ENCODE assay signal across 8 cellular contexts in genomic region chr19:47049307-47049700, GRCh38. TPM values are rescaled to one million over a fixed set of nuclear protein-coding genes. Genes with fewer than 3 reads are reported as not detected.
DNase-seq lines count a peak whose midpoint lies in the region; ATAC-seq and TF ChIP-seq lines count a peak whose summit lies in the region.

No MANE protein-coding gene starts in this region.

- no peaks in the 10 kb centered on the region for H3K36me3 Mint-ChIP-seq in activated T-helper 2 cell treated with anti-CD3 and anti-CD28 coated beads, Interferon-gamma antibody, Interleukin-2, Interleukin-4, amounts not matched to agents 10 μg/mL and 5 μg/mL and 100 μg/mL, durations not matched to agents 14 hours and 24 hours and 36 hours (ENCODE audit: low read depth)

- ATAC-seq in GM19467 (IDR thresholded peaks at IDR 0.05; ENCODE audit: unreplicated experiment) (no peak), HG03108 (IDR thresholded peaks at IDR 0.05; ENCODE audit: unreplicated experiment) (no peak)

- H3K27ac Mint-ChIP-seq in activated T-helper 2 cell treated with anti-CD3 and anti-CD28 coated beads, Interferon-gamma antibody, Interleukin-2, Interleukin-4, amounts not matched to agents 10 μg/mL and 5 μg/mL and 100 μg/mL, durations not matched to agents 14 hours and 24 hours and 36 hours, result peak overlapping the region; percentile 82

- peak overlapping the region; percentile 89 for H3K4me3 Mint-ChIP-seq in activated T-helper 2 cell treated with anti-CD3 and anti-CD28 coated beads, Interferon-gamma antibody, Interleukin-2, Interleukin-4, amounts not matched to agents 10 μg/mL and 5 μg/mL and 100 μg/mL, durations not matched to agents 14 hours and 24 hours and 36 hours (ENCODE audit: low read depth)

- H3K4me1 Mint-ChIP-seq in activated T-helper 2 cell treated with anti-CD3 and anti-CD28 coated beads, Interferon-gamma antibody, Interleukin-2, Interleukin-4, amounts not matched to agents 10 μg/mL and 5 μg/mL and 100 μg/mL, durations not matched to agents 14 hours and 24 hours and 36 hours (ENCODE audit: low read depth), result peaks cover 7% of the 10 kb centered on the region

- peak overlapping the region; percentile 21; the same call in 1 of the 2 replicates for H3K4me3 ChIP-seq in GM12864 (ENCODE audit: low read depth, low read length)
- H3K4me3 ChIP-seq in iPS-18c (ENCODE audit: insufficient read depth, low read depth, low read length), result peak overlapping the region; percentile 22; the same call in 1 of the 2 replicates

- DNase-seq in A172 (ENCODE audit: low spot score) (peak; percentile 52), GM12864 (ENCODE audit: low read depth) (no peak), NCI-H2081 treated with DMSO at 0.1 percent for 48 hours (lab: John Stamatoyannopoulos, UW) (no peak), NAMALWA (ENCODE audit: low spot score) (no peak)
- DNase-seq in activated T-helper 2 cell treated with anti-CD3 and anti-CD28 coated beads, Interferon-gamma antibody, Interleukin-2, Interleukin-4, amounts not matched to agents 10 μg/mL and 5 μg/mL and 100 μg/mL, durations not matched to agents 14 hours and 24 hours and 36 hours (ENCODE audit: low spot score), result no peak

- no peaks in the 10 kb centered on the region for H3K9me3 ChIP-seq in iPS-18c (ENCODE audit: control insufficient read depth, insufficient read depth, low read length)

- H3K27me3 Mint-ChIP-seq in activated T-helper 2 cell treated with anti-CD3 and anti-CD28 coated beads, Interferon-gamma antibody, Interleukin-2, Interleukin-4, amounts not matched to agents 10 μg/mL and 5 μg/mL and 100 μg/mL, durations not matched to agents 14 hours and 24 hours and 36 hours (ENCODE audit: low read depth), result peaks cover 9% of the 10 kb centered on the region

- intact Hi-C loops in activated T-helper 2 cell treated with anti-CD3 and anti-CD28 coated beads, Interferon-gamma antibody, Interleukin-2, Interleukin-4, amounts not matched to agents 10 μg/mL and 5 μg/mL and 100 μg/mL, durations not matched to agents 14 hours and 24 hours and 36 hours (cut with micrococcal nuclease), result loop anchor here (2.0 to 5.0 kb wide), 2 partner anchors 63 to 178 kb away; partner anchors contain the start of gene ZC3H4

- no peak for TF ChIP-seq CTCF in GM12864 (IDR thresholded peaks at IDR 0.05; ENCODE audit: low read depth, low read length, missing control alignments)

- H3K9me3 Mint-ChIP-seq in activated T-helper 2 cell treated with anti-CD3 and anti-CD28 coated beads, Interferon-gamma antibody, Interleukin-2, Interleukin-4, amounts not matched to agents 10 μg/mL and 5 μg/mL and 100 μg/mL, durations not matched to agents 14 hours and 24 hours and 36 hours, result no peaks in the 10 kb centered on the region

RNA-seq across cellular contexts. Expression of gene TMEM160, which starts 0.9 kb away (rescaled TPM):
- total RNA-seq in A172 (2014; rRNA removed; shearing (Covaris generic)), result 36.3 and 45.9 TPM in 2 replicates
- total RNA-seq in activated T-helper 2 cell treated with anti-CD3 and anti-CD28 coated beads, Interferon-gamma antibody, Interleukin-2, Interleukin-4, amounts not matched to agents 10 μg/mL and 5 μg/mL and 100 μg/mL, durations not matched to agents 14 hours and 24 hours and 36 hours, result 48.0 and 49.1 TPM in 2 replicates

RNA-seq across cellular contexts. Expression of gene NPAS1, which starts 29.7 kb away (rescaled TPM):
- 0.22 TPM in 1 of 2 replicates, not detected in the other for total RNA-seq in A172 (2014; rRNA removed; shearing (Covaris generic))
- total RNA-seq in activated T-helper 2 cell treated with anti-CD3 and anti-CD28 coated beads, Interferon-gamma antibody, Interleukin-2, Interleukin-4, amounts not matched to agents 10 μg/mL and 5 μg/mL and 100 μg/mL, durations not matched to agents 14 hours and 24 hours and 36 hours, result 0.25 TPM in 1 of 2 replicates, not detected in the other
